Comparison of ENCODE assay signal across 8 cellular contexts in genomic region chr3:154122912-154123559, GRCh38. TPM values are rescaled to one million over a fixed set of nuclear protein-coding genes. Genes with fewer than 3 reads are reported as not detected.
DNase-seq lines count a peak whose midpoint lies in the region; ATAC-seq and TF ChIP-seq lines count a peak whose summit lies in the region.

No MANE protein-coding gene starts in this region.

- no peak for TF ChIP-seq POLR2A in suprapubic skin (IDR thresholded peaks at IDR 0.05)

- H3K9ac ChIP-seq in adipocyte (ENCODE audit: low read length) = peak overlapping the region; percentile 88

- no peaks in the 10 kb centered on the region for H3K27me3 ChIP-seq in adipocyte (replicated peaks; ENCODE audit: control insufficient read depth, insufficient read depth, low read length)
- no peaks in the 10 kb centered on the region for H3K27me3 ChIP-seq in suprapubic skin

- H3K36me3 ChIP-seq in adipocyte (ENCODE audit: control insufficient read depth, insufficient read depth, low read length, severe bottlenecking) (peaks cover 12% of the 10 kb centered on the region), suprapubic skin (no peaks in the 10 kb centered on the region)

- peaks cover 37% of the 10 kb centered on the region for H3K4me1 ChIP-seq in adipocyte (ENCODE audit: control insufficient read depth, insufficient read depth, low read length)
- peaks cover 35% of the 10 kb centered on the region for H3K4me1 ChIP-seq in suprapubic skin

- no peak for TF ChIP-seq EP300 in suprapubic skin (IDR thresholded peaks at IDR 0.05)

- H3K27ac ChIP-seq in suprapubic skin = peak overlapping the region; percentile 73

- no peak for TF ChIP-seq CTCF in suprapubic skin (IDR thresholded peaks at IDR 0.05)

- WGBS in suprapubic skin = 7% methylated on average over 12 of the region's 12 CpGs

- ATAC-seq in HG03097 (IDR thresholded peaks at IDR 0.05; ENCODE audit: low FRiP score, unreplicated experiment) (no peak), GM19023 (IDR thresholded peaks at IDR 0.05; ENCODE audit: unreplicated experiment) (no peak)

- peak overlapping the region; percentile 92 for H3K4me3 ChIP-seq in adipocyte (ENCODE audit: low read length)
- peak overlapping the region; percentile 76 for H3K4me3 ChIP-seq in suprapubic skin

- peak; percentile 56 for DNase-seq in NCI-H82 (lab: John Stamatoyannopoulos, UW)
- DNase-seq in NCI-H82 treated with DMSO at 0.1 percent for 48 hours (lab: John Stamatoyannopoulos, UW; ENCODE audit: unreplicated experiment) = no peak
- no peak for DNase-seq in adipocyte (ENCODE audit: low read depth)
- peak; percentile 62 for DNase-seq in islet precursor cell
- no peak for DNase-seq in suprapubic skin (ENCODE audit: low spot score in 2 of 2)
- DNase-seq in iPS-NIHi11 (ENCODE audit: low spot score) = no peak

- H3K9me3 ChIP-seq in adipocyte (ENCODE audit: control insufficient read depth, low read length) (no peaks in the 10 kb centered on the region), suprapubic skin (no peaks in the 10 kb centered on the region)

RNA-seq across cellular contexts. Expression of gene ARHGEF26, which starts 1.8 kb away (rescaled TPM):
- 10 to 100 TPM; 30.6 to 49.3 (median 37.8) TPM for total RNA-seq in suprapubic skin

Comparison
In these comparisons a context has a peak if more than half of its experiments do, and no peak if none do; other contexts are left out.
1. DNase-seq: peak in NCI-H82 (single experiment) and islet precursor cell (single experiment); none in NCI-H82 treated with DMSO at 0.1 percent for 48 hours (single experiment), adipocyte (single experiment), suprapubic skin (0 of 2) and iPS-NIHi11 (single experiment).